ENCODE assay signal across 15 cellular contexts in genomic region chr22:24565077-24565476, GRCh38.
"Had no signal": no experiment of that assay in that cellular context is flagged by ENCODE, and none has a peak within 500 bp of the region (broad histone marks: within the 10 kb centered on the region; RNA-seq: fewer than 3 reads in every experiment).

No MANE protein-coding gene starts in this region.

- DNase-seq: activated effector memory CD4-positive, alpha-beta T cell treated with anti-CD3 and anti-CD28 coated beads, Interleukin-2, amount 50 U/mL, for 16 hours; activated T-cell treated with anti-CD3 and anti-CD28 coated beads for 4 hours; colonic mucosa; immature natural killer cell; left colon; natural killer cell; posterior cingulate gyrus; SJCRH30; stimulated activated CD4-positive, alpha-beta T cell treated with anti-CD3 and anti-CD28 coated beads, Interleukin-2, amount 100 ng/mL, for 24 hours; stimulated activated naive CD4-positive, alpha-beta T cell; T-helper 9 cell; upper lobe of left lung had no signal

- H3K36me3 Mint-ChIP-seq: natural killer cell had no signal

- H3K27ac ChIP-seq: colonic mucosa, SJCRH30, upper lobe of left lung, VCaP had no signal

- H3K4me1 ChIP-seq: colonic mucosa, SJCRH30 had no signal

- H3K4me3 ChIP-seq: cardiac muscle cell, colonic mucosa, SJCRH30, upper lobe of left lung had no signal

- H3K9me3 ChIP-seq: colonic mucosa, SJCRH30, upper lobe of left lung had no signal

- H3K4me3 Mint-ChIP-seq: memory B cell, natural killer cell had no signal

- H3K27me3 ChIP-seq: cardiac muscle cell, colonic mucosa, SJCRH30, upper lobe of left lung had no signal

- H3K9me3 Mint-ChIP-seq: immature natural killer cell, memory B cell, natural killer cell had no signal

- ATAC-seq: left colon, natural killer cell had no signal

- H3K27me3 Mint-ChIP-seq: memory B cell had no signal
